Comparison of ENCODE assay signal across 23 cellular contexts in the genomic region with DNA sequence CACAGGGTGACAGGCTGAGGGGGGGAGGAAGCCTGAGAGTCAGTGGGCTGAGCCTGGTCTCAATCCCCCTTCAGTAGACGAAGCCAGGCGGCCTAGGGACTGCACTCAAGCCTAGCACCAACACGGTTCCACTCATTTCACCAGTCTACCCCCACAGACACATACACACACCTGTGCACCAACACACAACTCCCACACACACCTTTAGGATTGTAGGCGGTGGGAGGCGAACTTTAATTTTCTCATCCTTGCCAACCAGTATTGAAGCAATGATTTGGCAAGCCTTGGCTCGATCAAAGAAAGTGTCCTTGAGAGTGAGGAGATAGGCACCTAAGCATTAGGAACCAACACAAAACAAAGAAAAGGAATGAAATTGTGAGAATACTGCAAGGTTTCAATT.
"Had no signal": no experiment of that assay in that cellular context is flagged by ENCODE, and none has a peak within 500 bp of the region (broad histone marks: within the 10 kb centered on the region; RNA-seq: fewer than 3 reads in every experiment).

No MANE protein-coding gene starts in this region.

- H3K9me3 ChIP-seq: MG63 had no signal

- H3K4me1 Mint-ChIP-seq: activated CD4-positive, alpha-beta T cell treated with anti-CD3 and anti-CD28 coated beads for 36 hours; activated naive CD4-positive, alpha-beta T cell treated with anti-CD3 and anti-CD28 coated beads, Interleukin-2, amount 10 ng/mL, durations not matched to agents 7 days and 5 days; activated naive CD8-positive, alpha-beta T cell treated with anti-CD3 and anti-CD28 coated beads for 36 hours had no signal

- H3K9me3 Mint-ChIP-seq: activated CD8-positive, alpha-beta T cell treated with anti-CD3 and anti-CD28 coated beads for 36 hours; activated naive CD4-positive, alpha-beta T cell treated with anti-CD3 and anti-CD28 coated beads, Interleukin-2, amount 10 ng/mL, durations not matched to agents 7 days and 5 days; activated naive CD8-positive, alpha-beta T cell treated with anti-CD3 and anti-CD28 coated beads for 36 hours; activated T-cell treated with anti-CD3 and anti-CD28 coated beads, Interleukin-2, amount 50 U/mL, for 72 hours; activated T-helper 2 cell treated with anti-CD3 and anti-CD28 coated beads, Interferon-gamma antibody, Interleukin-2, Interleukin-4, amounts not matched to agents 10 μg/mL and 5 μg/mL and 100 μg/mL, durations not matched to agents 14 hours and 24 hours and 36 hours had no signal

- H3K27ac Mint-ChIP-seq: activated CD4-positive, alpha-beta T cell treated with anti-CD3 and anti-CD28 coated beads for 36 hours; activated CD8-positive, alpha-beta T cell treated with anti-CD3 and anti-CD28 coated beads for 36 hours; activated naive CD4-positive, alpha-beta T cell treated with anti-CD3 and anti-CD28 coated beads, Interleukin-2, amount 10 ng/mL, durations not matched to agents 7 days and 5 days; activated naive CD8-positive, alpha-beta T cell treated with anti-CD3 and anti-CD28 coated beads for 36 hours; activated T-cell treated with anti-CD3 and anti-CD28 coated beads, Interleukin-2, amount 50 U/mL, for 72 hours; activated T-helper 2 cell treated with anti-CD3 and anti-CD28 coated beads, Interferon-gamma antibody, Interleukin-2, Interleukin-4, amounts not matched to agents 10 μg/mL and 5 μg/mL and 100 μg/mL, durations not matched to agents 14 hours and 24 hours and 36 hours; T-helper 17 cell had no signal

- H3K27ac ChIP-seq: brain microvascular endothelial cell, cardiac muscle cell had no signal

- ATAC-seq: activated CD4-positive, alpha-beta T cell treated with anti-CD3 and anti-CD28 coated beads for 36 hours; activated CD8-positive, alpha-beta T cell treated with anti-CD3 and anti-CD28 coated beads for 36 hours; activated T-cell treated with anti-CD3 and anti-CD28 coated beads, Interleukin-2, amount 50 U/mL, for 72 hours; T-helper 17 cell had no signal

- H3K4me3 ChIP-seq: cardiac muscle cell, MG63 had no signal

- H3K4me3 Mint-ChIP-seq: activated CD4-positive, alpha-beta T cell treated with anti-CD3 and anti-CD28 coated beads for 36 hours; activated CD8-positive, alpha-beta T cell treated with anti-CD3 and anti-CD28 coated beads for 36 hours; activated naive CD4-positive, alpha-beta T cell treated with anti-CD3 and anti-CD28 coated beads, Interleukin-2, amount 10 ng/mL, durations not matched to agents 7 days and 5 days; activated naive CD8-positive, alpha-beta T cell treated with anti-CD3 and anti-CD28 coated beads for 36 hours; activated T-cell treated with anti-CD3 and anti-CD28 coated beads, Interleukin-2, amount 50 U/mL, for 72 hours; T-helper 17 cell had no signal

- H3K27me3 ChIP-seq: brain microvascular endothelial cell, cardiac muscle cell, MG63 had no signal

- DNase-seq: activated CD4-positive, alpha-beta T cell treated with anti-CD3 and anti-CD28 coated beads for 36 hours; activated CD4-positive, alpha-beta T cell treated with anti-CD3 and anti-CD28 coated beads, Interleukin-2, amount 50 U/mL, for 1 hour; activated CD8-positive, alpha-beta memory T cell treated with anti-CD3 and anti-CD28 coated beads, Interleukin-2, amount 50 U/mL, for 4 hours; activated CD8-positive, alpha-beta T cell treated with anti-CD3 and anti-CD28 coated beads for 36 hours; activated gamma-delta T cell treated with Interleukin-2 at 50 U/mL for 16 hours; activated naive CD4-positive, alpha-beta T cell treated with anti-CD3 and anti-CD28 coated beads, Interleukin-2, amount 10 ng/mL, durations not matched to agents 7 days and 5 days; activated naive CD8-positive, alpha-beta T cell treated with anti-CD3 and anti-CD28 coated beads for 36 hours; activated T-cell treated with anti-CD3 and anti-CD28 coated beads, Interleukin-2, amount 50 U/mL, for 72 hours; brain microvascular endothelial cell; MG63; MV-4-11; NCI-H1105; NCI-H1436; NCI-H1694 treated with DMSO at 0.1 percent for 48 hours; NCI-H2081; NCI-H510A treated with DMSO at 0.1 percent for 48 hours; NCI-H69; SIG-M5; T-helper 17 cell; T1000 had no signal

- H3K27me3 Mint-ChIP-seq: activated CD4-positive, alpha-beta T cell treated with anti-CD3 and anti-CD28 coated beads for 36 hours; activated CD8-positive, alpha-beta T cell treated with anti-CD3 and anti-CD28 coated beads for 36 hours; activated naive CD4-positive, alpha-beta T cell treated with anti-CD3 and anti-CD28 coated beads, Interleukin-2, amount 10 ng/mL, durations not matched to agents 7 days and 5 days; activated naive CD8-positive, alpha-beta T cell treated with anti-CD3 and anti-CD28 coated beads for 36 hours; T-helper 17 cell had no signal

- FAIRE-seq: TTC549 had no signal
